ENCODE assay signal across 1 cellular context in genomic region chr3:101070260-101071121, GRCh38.
TF ChIP-seq lines count a peak whose summit lies in the region.

No MANE protein-coding gene starts in this region.

TF ChIP-seq in K562, 482 proteins besides CTCF, POLR2A, EP300 and RAD21 (continued from another document):
- TF ChIP-seq ZHX1 (conservative IDR thresholded peaks at IDR 0.05; ENCODE audit: low read length): no peak
- TF ChIP-seq UBTF (IDR thresholded peaks at IDR 0.05; ENCODE audit: borderline replicate concordance in 1 of 2, low read depth in 2 of 2, low read length in 2 of 2): no peak
- TF ChIP-seq CREB3L1 (IDR thresholded peaks at IDR 0.05; ENCODE audit: borderline replicate concordance, low read depth): no peak
- TF ChIP-seq CC2D1A (IDR thresholded peaks at IDR 0.05): peak; percentile 56; the same call in 1 of the 2 replicates
- TF ChIP-seq PRMT5 (CRISPR knock-in tag; IDR thresholded peaks at IDR 0.05): no peak
- no peak for TF ChIP-seq ZFP30 (CRISPR knock-in tag; IDR thresholded peaks at IDR 0.05; ENCODE audit: borderline replicate concordance)
- TF ChIP-seq USF2 (CRISPR knock-in tag; IDR thresholded peaks at IDR 0.05): 0 out of 2 replicates have a peak, but pooled peaks have one; percentile 11
- no peak for TF ChIP-seq ZSCAN29 (IDR thresholded peaks at IDR 0.05)
- TF ChIP-seq BHLHE40 (IDR thresholded peaks at IDR 0.05; ENCODE audit: low read length): peak; percentile 88
- 0 out of 2 replicates have a peak, but pooled peaks have one; percentile 13 for TF ChIP-seq GABPA (tag; conservative IDR thresholded peaks at IDR 0.05; ENCODE audit: low read depth)
- no peak for TF ChIP-seq DNMT1 (IDR thresholded peaks at IDR 0.05)
- TF ChIP-seq ZC3H4 (CRISPR knock-in tag; IDR thresholded peaks at IDR 0.05; ENCODE audit: borderline replicate concordance): no peak
- TF ChIP-seq TAF7 (tag; IDR thresholded peaks at IDR 0.05): no peak
- no peak for TF ChIP-seq DDX20 (tag; IDR thresholded peaks at IDR 0.05; ENCODE audit: low read depth)
- no peak for TF ChIP-seq SIX5 (IDR thresholded peaks at IDR 0.05; ENCODE audit: borderline replicate concordance in 1 of 2, insufficient read depth in 1 of 2, low read depth in 1 of 2, low read length in 2 of 2)
- TF ChIP-seq E2F6 (IDR thresholded peaks at IDR 0.05; ENCODE audit: borderline replicate concordance in 1 of 2, extremely low read depth in 1 of 2, insufficient read depth in 1 of 2, insufficient read length in 1 of 2, low read depth in 1 of 2, low read length in 1 of 2, poor library complexity in 1 of 2, severe bottlenecking in 1 of 2): peak in 1 of 2 experiments; percentile 48
- TF ChIP-seq SMAD1 (IDR thresholded peaks at IDR 0.05; ENCODE audit: low read depth, low read length, partially characterized antibody): no peak
- TF ChIP-seq MAX (CRISPR knock-in tag; IDR thresholded peaks at IDR 0.05): peak; percentile 62
- TF ChIP-seq USF1 (CRISPR knock-in tag; IDR thresholded peaks at IDR 0.05): peak; percentile 41; the same call in 1 of the 2 replicates
